17 cellular contexts compared by ENCODE assay signal in genomic region chr11:120032766-120033390, GRCh38.
"Had no signal": no experiment of that assay in that cellular context is flagged by ENCODE, and none has a peak within 500 bp of the region (broad histone marks: within the 10 kb centered on the region; RNA-seq: fewer than 3 reads in every experiment).

No MANE protein-coding gene starts in this region.

- ATAC-seq: stimulated activated memory B cell treated with anti-CD40 and anti-IgM and Interleukin-4, amounts not matched to agents 10 μg/mL and 1 μg/mL and 100 μg/mL, for 72 hours had no signal

- H3K36me3 Mint-ChIP-seq: activated naive CD8-positive, alpha-beta T cell; stimulated activated memory B cell treated with anti-CD40 and anti-IgM and Interleukin-4, amounts not matched to agents 10 μg/mL and 1 μg/mL and 100 μg/mL, for 72 hours had no signal

- DNase-seq: activated CD4-positive, alpha-beta T cell treated with anti-CD3 and anti-CD28 coated beads for 1 hour; activated CD4-positive, alpha-beta T cell treated with anti-CD3 and anti-CD28 coated beads, Interleukin-2, amount 50 U/mL, for 4 hours; activated gamma-delta T cell treated with Interleukin-2 at 50 U/mL for 16 hours; amniotic stem cell; caudate nucleus; mesendoderm; nephron progenitor cell; ovary; T-helper 1 cell; T1000; uterus had no signal

- H3K4me3 ChIP-seq: esophagus muscularis mucosa, ovary, thyroid gland, uterus had no signal

- H3K27ac ChIP-seq: esophagus muscularis mucosa, ovary, thyroid gland, uterus had no signal

- H3K9me3 ChIP-seq: ovary, thyroid gland, uterus had no signal

- H3K27me3 ChIP-seq: ovary, thyroid gland, uterus had no signal

- H3K36me3 ChIP-seq: esophagus muscularis mucosa, ovary, thyroid gland, uterus had no signal

- H3K4me1 Mint-ChIP-seq: stimulated activated memory B cell treated with anti-CD40 and anti-IgM and Interleukin-4, amounts not matched to agents 10 μg/mL and 1 μg/mL and 100 μg/mL, for 72 hours had no signal

- H3K4me1 ChIP-seq: esophagus muscularis mucosa, thyroid gland, uterus had no signal

- H3K4me3 Mint-ChIP-seq: activated naive CD8-positive, alpha-beta T cell; nephron progenitor cell; stimulated activated memory B cell treated with anti-CD40 and anti-IgM and Interleukin-4, amounts not matched to agents 10 μg/mL and 1 μg/mL and 100 μg/mL, for 72 hours had no signal

- H3K27ac Mint-ChIP-seq: activated naive CD8-positive, alpha-beta T cell; nephron progenitor cell; stimulated activated memory B cell treated with anti-CD40 and anti-IgM and Interleukin-4, amounts not matched to agents 10 μg/mL and 1 μg/mL and 100 μg/mL, for 72 hours had no signal

- FAIRE-seq: colon, islet of Langerhans had no signal
